25 cellular contexts compared by ENCODE assay signal in the genomic region with DNA sequence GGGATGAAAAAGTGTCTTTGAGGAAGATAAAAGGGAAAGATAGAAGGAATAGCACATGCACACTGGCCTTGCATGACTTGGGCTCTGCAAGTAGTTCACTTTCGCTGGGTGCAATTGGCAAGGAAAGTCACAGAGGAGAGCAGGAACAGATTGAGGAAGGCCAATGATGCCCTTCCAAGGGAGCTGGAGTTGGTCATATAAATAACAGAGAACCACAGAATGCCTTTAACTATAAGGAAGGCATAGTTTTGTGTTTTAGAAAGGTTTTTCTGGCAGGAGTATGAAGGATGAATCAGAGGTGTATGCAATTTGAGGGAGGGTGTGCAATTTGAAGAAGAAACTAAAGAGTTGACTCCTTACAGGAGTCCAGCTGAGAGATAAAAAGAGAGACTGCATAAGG.
"Had no signal": no experiment of that assay in that cellular context is flagged by ENCODE, and none has a peak within 500 bp of the region (broad histone marks: within the 10 kb centered on the region; RNA-seq: fewer than 3 reads in every experiment).

No MANE protein-coding gene starts in this region.

- H3K36me3 ChIP-seq: colonic mucosa, gastrocnemius medialis, ovary, prostate gland, thoracic aorta had no signal

- H3K9me3 ChIP-seq: colonic mucosa, gastrocnemius medialis, ovary, prostate gland, right atrium auricular region, spleen, thoracic aorta, upper lobe of left lung had no signal

- ATAC-seq: activated T-cell treated with anti-CD3 and anti-CD28 coated beads, Interleukin-2, amount 50 U/mL, for 72 hours; effector memory CD8-positive, alpha-beta T cell; esophagus mucosa; gastrocnemius medialis; natural killer cell had no signal

- H3K4me1 ChIP-seq: colonic mucosa, gastrocnemius medialis, prostate gland, right atrium auricular region, spleen, upper lobe of left lung had no signal

- H3K27me3 ChIP-seq: colonic mucosa, dorsolateral prefrontal cortex, gastrocnemius medialis, ovary, right atrium auricular region, spleen, upper lobe of left lung had no signal

- FAIRE-seq: endothelial cell of umbilical vein had no signal

- H3K4me3 ChIP-seq: colonic mucosa, dorsolateral prefrontal cortex, gastrocnemius medialis, ovary, prostate gland, right atrium auricular region, spleen, thoracic aorta, upper lobe of left lung had no signal

- H3K27ac ChIP-seq: colonic mucosa, dorsolateral prefrontal cortex, gastrocnemius medialis, ovary, prostate gland, right atrium auricular region, spleen, thoracic aorta, upper lobe of left lung had no signal

- DNase-seq: activated CD4-positive, alpha-beta memory T cell treated with anti-CD3 and anti-CD28 coated beads for 36 hours; activated CD4-positive, alpha-beta T cell treated with anti-CD3 and anti-CD28 coated beads for 4 hours; activated CD4-positive, CD25-positive, alpha-beta regulatory T cell; activated effector memory CD4-positive, alpha-beta T cell treated with Interleukin-2 at 50 U/mL for 16 hours; activated naive CD4-positive, alpha-beta T cell treated with anti-CD3 and anti-CD28 coated beads for 36 hours; activated T-cell treated with anti-CD3 and anti-CD28 coated beads, Interleukin-2, amount 50 U/mL, for 72 hours; central memory CD4-positive, alpha-beta T cell; colonic mucosa; dorsolateral prefrontal cortex; effector memory CD8-positive, alpha-beta T cell; gastrocnemius medialis; islet precursor cell; left cardiac atrium; midbrain; natural killer cell; ovary; spleen; stimulated activated CD4-positive, alpha-beta T cell treated with anti-CD3 and anti-CD28 coated beads, Interleukin-4, amount 100 ng/mL, for 1 hour; stimulated activated naive CD4-positive, alpha-beta T cell treated with Interleukin-2 at 50 U/mL for 16 hours; upper lobe of left lung had no signal
